24 cellular contexts compared by ENCODE assay signal in the genomic region with DNA sequence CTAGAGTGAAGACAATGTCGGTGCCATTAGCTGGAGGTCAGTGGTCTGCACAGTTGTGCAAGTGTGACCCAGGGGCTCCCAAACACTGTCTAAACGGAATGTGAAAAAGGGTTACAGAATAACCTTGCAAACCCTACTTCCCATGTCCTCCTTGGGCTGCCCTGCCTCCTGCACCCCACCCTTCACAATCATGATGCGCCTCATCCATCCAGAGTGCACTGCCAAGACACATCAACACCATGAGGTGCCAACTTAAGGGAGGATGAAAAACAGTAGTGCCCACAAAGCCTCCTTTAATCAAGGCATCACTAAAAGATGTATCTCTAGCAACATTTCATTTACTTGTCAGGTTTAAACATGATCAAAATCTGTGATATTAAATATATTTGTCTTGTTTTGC.
DNase-seq lines count a peak whose midpoint lies in the region; ATAC-seq and TF ChIP-seq lines count a peak whose summit lies in the region.
"Had no signal": no experiment of that assay in that cellular context is flagged by ENCODE, and none has a peak within 500 bp of the region (broad histone marks: within the 10 kb centered on the region; RNA-seq: fewer than 3 reads in every experiment).

No MANE protein-coding gene starts in this region.

- TF ChIP-seq POLR2A in testis (IDR thresholded peaks at IDR 0.05): no peak

- 89 to 96% methylated on average over 3 of the region's 3 CpGs for WGBS in testis, 2 donors

- peak overlapping the region; percentile 72 for H3K27ac Mint-ChIP-seq in activated naive CD4-positive, alpha-beta T cell treated with anti-CD3 and anti-CD28 coated beads, Interleukin-2, amount 50 U/mL, for 24 hours
- H3K27ac Mint-ChIP-seq in glutamatergic neuron (ENCODE audit: unreplicated experiment): peak overlapping the region; percentile 72
- no peak overlapping the region for H3K27ac Mint-ChIP-seq in effector memory CD8-positive, alpha-beta T cell

- intact Hi-C loops in left ventricle myocardium superior (cut with micrococcal nuclease) (no loop called here), testis (cut with DNase I; ENCODE audit: low total_unique reads) (no loop called here)

- no peaks in the 10 kb centered on the region for H3K36me3 ChIP-seq in testis (ENCODE audit: low read depth, missing control alignments)

- ATAC-seq in left ventricle myocardium superior: peak; percentile 78
- ATAC-seq in activated CD4-positive, CD25-positive, alpha-beta regulatory T cell treated with anti-CD3 and anti-CD28 coated beads, Interleukin-2, amount 50 U/mL, for 24 hours: no peak
- no peak for ATAC-seq in effector memory CD8-positive, alpha-beta T cell (replicated peaks)
- ATAC-seq: HepG2 had no signal

- peaks cover 16% of the 10 kb centered on the region for H3K4me1 Mint-ChIP-seq in activated naive CD4-positive, alpha-beta T cell treated with anti-CD3 and anti-CD28 coated beads, Interleukin-2, amount 50 U/mL, for 24 hours
- H3K4me1 Mint-ChIP-seq in glutamatergic neuron (ENCODE audit: low read depth, unreplicated experiment): peaks cover 32% of the 10 kb centered on the region
- H3K4me1 Mint-ChIP-seq in effector memory CD8-positive, alpha-beta T cell (ENCODE audit: low read depth in 2 of 2): peaks cover 0 to 13% of the 10 kb centered on the region in 2 donors

- H3K4me3 ChIP-seq in testis: no peak overlapping the region
- H3K4me3 ChIP-seq: GM23248 had no signal

- H3K9me3 Mint-ChIP-seq in activated naive CD4-positive, alpha-beta T cell treated with anti-CD3 and anti-CD28 coated beads, Interleukin-2, amount 50 U/mL, for 24 hours: no peaks in the 10 kb centered on the region
- H3K9me3 Mint-ChIP-seq in glutamatergic neuron (ENCODE audit: unreplicated experiment): peaks cover 2% of the 10 kb centered on the region
- no peaks in the 10 kb centered on the region for H3K9me3 Mint-ChIP-seq in effector memory CD8-positive, alpha-beta T cell

- H3K27me3 Mint-ChIP-seq in activated naive CD4-positive, alpha-beta T cell treated with anti-CD3 and anti-CD28 coated beads, Interleukin-2, amount 50 U/mL, for 24 hours: no peaks in the 10 kb centered on the region
- H3K27me3 Mint-ChIP-seq in glutamatergic neuron (ENCODE audit: unreplicated experiment): no peaks in the 10 kb centered on the region
- H3K27me3 Mint-ChIP-seq in effector memory CD8-positive, alpha-beta T cell: no peaks in the 10 kb centered on the region

- no peaks in the 10 kb centered on the region for H3K4me1 ChIP-seq in testis

- DNase-seq in activated naive CD4-positive, alpha-beta T cell treated with anti-CD3 and anti-CD28 coated beads, Interleukin-2, amount 50 U/mL, for 16 hours: no peak
- no peak for DNase-seq in glutamatergic neuron
- peak; percentile 49 for DNase-seq in left ventricle myocardium superior
- peak; percentile 6 for DNase-seq in testis
- no peak for DNase-seq in effector memory CD8-positive, alpha-beta T cell
- DNase-seq: Calu3, DMS153, DND-41, GM23248, H7, Karpas-422, NCI-H1092 treated with DMSO at 0.1 percent for 48 hours, NCI-H1436, NCI-H187, NCI-H2081 treated with DMSO at 0.1 percent for 48 hours, NCI-H2171, NCI-H226, NCI-H510A, NCI-H69, RPMI8226, SHP77 treated with DMSO at 0.1 percent for 48 hours had no signal

- no peaks in the 10 kb centered on the region for H3K27me3 ChIP-seq in testis

- TF ChIP-seq CTCF in glutamatergic neuron (IDR thresholded peaks at IDR 0.05; ENCODE audit: partially characterized antibody, unreplicated experiment): no peak
- no peak for TF ChIP-seq CTCF in testis (IDR thresholded peaks at IDR 0.05)

- H3K36me3 Mint-ChIP-seq in activated naive CD4-positive, alpha-beta T cell treated with anti-CD3 and anti-CD28 coated beads, Interleukin-2, amount 50 U/mL, for 24 hours: peaks cover 21% of the 10 kb centered on the region
- H3K36me3 Mint-ChIP-seq in glutamatergic neuron (ENCODE audit: unreplicated experiment): no peaks in the 10 kb centered on the region
- peaks cover 80% of the 10 kb centered on the region for H3K36me3 Mint-ChIP-seq in effector memory CD8-positive, alpha-beta T cell (ENCODE audit: insufficient read depth)

- no peak overlapping the region for H3K27ac ChIP-seq in testis
- H3K27ac ChIP-seq: GM23248 had no signal

- H3K4me3 Mint-ChIP-seq in activated naive CD4-positive, alpha-beta T cell treated with anti-CD3 and anti-CD28 coated beads, Interleukin-2, amount 50 U/mL, for 24 hours: no peak overlapping the region
- H3K4me3 Mint-ChIP-seq in glutamatergic neuron (ENCODE audit: unreplicated experiment): no peak overlapping the region
- no peak overlapping the region for H3K4me3 Mint-ChIP-seq in effector memory CD8-positive, alpha-beta T cell

- no peaks in the 10 kb centered on the region for H3K9me3 ChIP-seq in testis

Comparison
In these comparisons a context has a peak if more than half of its experiments do, and no peak if none do; other contexts are left out.
1. H3K27ac Mint-ChIP-seq: peak in activated naive CD4-positive, alpha-beta T cell treated with anti-CD3 and anti-CD28 coated beads, Interleukin-2, amount 50 U/mL, for 24 hours (single experiment) and glutamatergic neuron (single experiment); none in effector memory CD8-positive, alpha-beta T cell (0 of 2).
2. DNase-seq: peak in left ventricle myocardium superior (single experiment) and testis (single experiment); none in activated naive CD4-positive, alpha-beta T cell treated with anti-CD3 and anti-CD28 coated beads, Interleukin-2, amount 50 U/mL, for 16 hours (single experiment), glutamatergic neuron (single experiment) and effector memory CD8-positive, alpha-beta T cell (0 of 3).